In genomic region chr13:97460004-97460756, GRCh38 we compare ENCODE assay signal across 9 cellular contexts. TPM values are rescaled to one million over a fixed set of nuclear protein-coding genes. Genes with fewer than 3 reads are reported as not detected.
DNase-seq lines count a peak whose midpoint lies in the region; ATAC-seq, FAIRE-seq and TF ChIP-seq lines count a peak whose summit lies in the region.
"Had no signal": no experiment of that assay in that cellular context is flagged by ENCODE, and none has a peak within 500 bp of the region (broad histone marks: within the 10 kb centered on the region; RNA-seq: fewer than 3 reads in every experiment).

No MANE protein-coding gene starts in this region.

- H3K9me3 ChIP-seq in left ventricle myocardium inferior (replicated peaks): peaks cover 4% of the 10 kb centered on the region
- H3K9me3 ChIP-seq in kidney (ENCODE audit: control insufficient read depth in 1 of 2, low read length in 2 of 2): no peaks in the 10 kb centered on the region

- H3K4me1 ChIP-seq in left ventricle myocardium inferior (peaks cover 43% of the 10 kb centered on the region), kidney (ENCODE audit: control insufficient read depth in 1 of 2, insufficient read depth in 1 of 2, low read depth in 1 of 2, low read length in 2 of 2) (peaks cover 0 to 3% of the 10 kb centered on the region in 2 donors)

- H3K27me3 ChIP-seq in left ventricle myocardium inferior (ENCODE audit: low read depth): no peaks in the 10 kb centered on the region

- no peak overlapping the region for H3K4me3 ChIP-seq in left ventricle myocardium inferior
- no peak overlapping the region for H3K4me3 ChIP-seq in kidney (ENCODE audit: low read length in 2 of 2)

- intact Hi-C loops in left ventricle myocardium inferior (cut with micrococcal nuclease) (no loop called here), kidney (cut with DNase I) (no loop called here)

- no peak overlapping the region for H3K9ac ChIP-seq in kidney (ENCODE audit: low read length in 2 of 2)

- peak; percentile 91 for ATAC-seq in GM21381 (IDR thresholded peaks at IDR 0.05; ENCODE audit: unreplicated experiment)
- peak; percentile 93 for ATAC-seq in HG03469 (IDR thresholded peaks at IDR 0.05; ENCODE audit: unreplicated experiment)

- TF ChIP-seq CTCF in left ventricle myocardium inferior (IDR thresholded peaks at IDR 0.05; ENCODE audit: borderline replicate concordance): no peak
- TF ChIP-seq CTCF in kidney (IDR thresholded peaks at IDR 0.05; ENCODE audit: borderline replicate concordance, extremely low read depth, insufficient read depth): no peak
- TF ChIP-seq CTCF in RWPE1 (conservative IDR thresholded peaks at IDR 0.05; ENCODE audit: low read depth): no peak

- H3K36me3 ChIP-seq in left ventricle myocardium inferior (peaks cover 13% of the 10 kb centered on the region), kidney (ENCODE audit: control insufficient read depth in 1 of 2, insufficient read depth in 2 of 2, low read length in 2 of 2) (peaks cover 0 to 4% of the 10 kb centered on the region in 2 donors)

- peak; percentile 98 for FAIRE-seq in GM12892 (lab: Jason Lieb, UNC)
- FAIRE-seq in kidney (lab: Jason Lieb, UNC): no peak

- H3K27ac ChIP-seq in left ventricle myocardium inferior (replicated peaks) (peak overlapping the region; percentile 37), kidney (ENCODE audit: low read depth in 2 of 2, low read length in 2 of 2) (no peak overlapping the region), RWPE1 (no peak overlapping the region)
- H3K27ac ChIP-seq: VCaP had no signal

- no peak for DNase-seq in GM12892 (ENCODE audit: insufficient read length)
- DNase-seq in left ventricle myocardium inferior: no peak
- no peak for DNase-seq in kidney
- no peak for DNase-seq in RWPE1 (ENCODE audit: low spot score)
- no peak for DNase-seq in stimulated activated naive CD4-positive, alpha-beta T cell treated with Interleukin-2 at 50 U/mL for 16 hours (lab: John Stamatoyannopoulos, UW)
- DNase-seq in SKM-1 (lab: John Stamatoyannopoulos, UW; ENCODE audit: unreplicated experiment): no peak

- TF ChIP-seq POLR2A in GM12892 (IDR thresholded peaks at IDR 0.05; ENCODE audit: low read depth, low read length): no peak

- CTCF ChIA-PET in RWPE1 (lab: Yijun Ruan, JAX): no interaction called here

- POLR2A ChIA-PET in RWPE1 (lab: Yijun Ruan, JAX; ENCODE audit: low non-redundant PET): no interaction called here

RNA-seq across cellular contexts. Expression of gene RAP2A, which starts 26.2 kb away (rescaled TPM):
- polyA plus RNA-seq in GM12892 (2012; ENCODE audit: missing spikeins): 15.5 TPM
- total RNA-seq in left ventricle myocardium inferior (15.1 TPM), kidney (25.5 TPM)
- 7.4 TPM for polyA plus RNA-seq in kidney (ENCODE audit: insufficient read depth, low read depth, low replicate concordance)
